In genomic region chr16:17166095-17166494, GRCh38 we compare ENCODE assay signal across 1 cellular context.
TF ChIP-seq lines count a peak whose summit lies in the region.

No MANE protein-coding gene starts in this region.

TF ChIP-seq in WTC11, 78 proteins besides CTCF, POLR2A, EP300 and RAD21 (continued from another document):
- no peak for TF ChIP-seq ZNF512 (CRISPR knock-in tag; IDR thresholded peaks at IDR 0.05; ENCODE audit: borderline replicate concordance)
- no peak; the same call in 1 of the 2 replicates for TF ChIP-seq NR1H2 (CRISPR knock-in tag; IDR thresholded peaks at IDR 0.05)
- TF ChIP-seq HMGA2 (CRISPR knock-in tag; IDR thresholded peaks at IDR 0.05), result no peak
- no peak for TF ChIP-seq ZMAT4 (CRISPR knock-in tag; IDR thresholded peaks at IDR 0.05)
- TF ChIP-seq GTF2I (CRISPR knock-in tag; conservative IDR thresholded peaks at IDR 0.05), result no peak
- TF ChIP-seq EMX1 (CRISPR knock-in tag; IDR thresholded peaks at IDR 0.05), result no peak
- TF ChIP-seq JUN (CRISPR knock-in tag; IDR thresholded peaks at IDR 0.05), result peak; percentile 98
- no peak for TF ChIP-seq CREB1 (CRISPR knock-in tag; IDR thresholded peaks at IDR 0.05)
